In the genomic region with DNA sequence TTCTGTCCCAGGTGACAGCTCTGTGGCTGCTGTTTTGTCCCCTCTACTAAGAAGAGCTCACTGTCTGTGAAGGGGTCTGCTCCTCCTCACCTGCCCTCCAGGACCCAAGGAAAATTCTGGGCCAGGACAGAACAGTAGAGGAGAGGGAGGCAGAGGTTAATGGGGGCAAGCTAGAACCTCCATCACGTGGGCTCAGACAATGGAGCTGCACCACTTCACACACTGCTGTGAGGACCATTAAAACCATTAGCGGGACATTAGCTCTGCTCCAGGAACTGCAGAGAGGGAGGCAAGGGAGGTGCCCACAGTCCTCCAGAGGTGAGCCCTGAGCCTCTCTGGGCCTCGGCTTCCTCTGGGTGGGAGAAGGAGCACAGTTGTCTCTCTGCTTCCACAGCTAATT, we compare ENCODE assay signal across 16 cellular contexts.
DNase-seq lines count a peak whose midpoint lies in the region; ATAC-seq, FAIRE-seq and TF ChIP-seq lines count a peak whose summit lies in the region.
"Had no signal": no experiment of that assay in that cellular context is flagged by ENCODE, and none has a peak within 500 bp of the region (broad histone marks: within the 10 kb centered on the region; RNA-seq: fewer than 3 reads in every experiment).

No MANE protein-coding gene starts in this region.

- H2BK15ac ChIP-seq in IMR-90 (ENCODE audit: low read depth, low read length): no peak overlapping the region

- no peak overlapping the region for H4K91ac ChIP-seq in IMR-90 (ENCODE audit: insufficient read depth, low read depth, low read length)

- no peak overlapping the region for H3K27ac ChIP-seq in IMR-90 (ENCODE audit: insufficient read depth, low read length)
- H3K27ac ChIP-seq: SJSA1, thoracic aorta had no signal

- no peak for TF ChIP-seq POLR2A in IMR-90 (IDR thresholded peaks at IDR 0.05; ENCODE audit: low read depth, low read length)

- H3K36me3 Mint-ChIP-seq in activated CD8-positive, alpha-beta T cell treated with anti-CD3 and anti-CD28 coated beads for 36 hours (ENCODE audit: low read depth): peaks cover 34% of the 10 kb centered on the region
- no peaks in the 10 kb centered on the region for H3K36me3 Mint-ChIP-seq in naive B cell

- H3K4me3 Mint-ChIP-seq in activated CD8-positive, alpha-beta T cell treated with anti-CD3 and anti-CD28 coated beads for 36 hours: no peak overlapping the region
- H3K4me3 Mint-ChIP-seq in naive B cell: no peak overlapping the region
- H3K4me3 Mint-ChIP-seq: activated naive CD4-positive, alpha-beta T cell treated with anti-CD3 and anti-CD28 coated beads for 36 hours; brain had no signal

- no peaks in the 10 kb centered on the region for H3K36me3 ChIP-seq in IMR-90 (ENCODE audit: control insufficient read depth, insufficient read depth, low read length)
- H3K36me3 ChIP-seq: SJSA1, thoracic aorta had no signal

- no peak overlapping the region for H2BK20ac ChIP-seq in IMR-90 (ENCODE audit: low read depth, low read length)

- no peak overlapping the region for H3K56ac ChIP-seq in IMR-90 (ENCODE audit: extremely low read depth, insufficient read depth, low read length)

- no peak overlapping the region for H2AK5ac ChIP-seq in IMR-90 (ENCODE audit: low read depth, low read length)

- H2AK9ac ChIP-seq in IMR-90 (replicated peaks; ENCODE audit: low read depth, low read length, poor library complexity): no peak overlapping the region

- no peak overlapping the region for H3K4ac ChIP-seq in IMR-90 (ENCODE audit: low read depth, low read length)

- CTCF ChIA-PET in IMR-90 (lab: Yijun Ruan, JAX): no interaction called here
- CTCF ChIA-PET in activated CD8-positive, alpha-beta T cell treated with anti-CD3 and anti-CD28 coated beads for 36 hours (lab: Charles Lee): interaction anchor here (1.5 to 2.9 kb wide), 2 partner anchors 10 to 21 kb away, joined by 3 to 14 read pairs; no protein-coding TSS in a partner anchor

- no peak overlapping the region for H2BK5ac ChIP-seq in IMR-90 (ENCODE audit: low read depth, low read length, poor library complexity, severe bottlenecking)

- H3K4me2 ChIP-seq in IMR-90 (ENCODE audit: low read depth, low read length): no peak overlapping the region

- TF ChIP-seq CTCF in IMR-90 (conservative IDR thresholded peaks at IDR 0.05; ENCODE audit: low read depth, low read length) (no peak), D721Med (IDR thresholded peaks at IDR 0.05; ENCODE audit: insufficient read depth, missing control alignments) (no peak)
- TF ChIP-seq CTCF in activated CD8-positive, alpha-beta T cell treated with anti-CD3 and anti-CD28 coated beads for 36 hours (IDR thresholded peaks at IDR 0.05): no peak

- no peak overlapping the region for H4K5ac ChIP-seq in IMR-90 (ENCODE audit: low read depth, low read length)

- H3K27ac Mint-ChIP-seq in activated CD8-positive, alpha-beta T cell treated with anti-CD3 and anti-CD28 coated beads for 36 hours: peak overlapping the region; percentile 60
- H3K27ac Mint-ChIP-seq in naive B cell: peak overlapping the region in 4 of 6 donors; percentile 31 to 75 (median 56)
- H3K27ac Mint-ChIP-seq: activated naive CD4-positive, alpha-beta T cell treated with anti-CD3 and anti-CD28 coated beads for 36 hours had no signal

- H3K9me3 Mint-ChIP-seq in activated CD8-positive, alpha-beta T cell treated with anti-CD3 and anti-CD28 coated beads for 36 hours: peaks cover 2% of the 10 kb centered on the region
- no peaks in the 10 kb centered on the region for H3K9me3 Mint-ChIP-seq in naive B cell
- H3K9me3 Mint-ChIP-seq: activated naive CD4-positive, alpha-beta T cell treated with anti-CD3 and anti-CD28 coated beads for 36 hours had no signal

- no peak overlapping the region for H2BK120ac ChIP-seq in IMR-90 (ENCODE audit: low read depth, low read length)

- no peak overlapping the region for H4K8ac ChIP-seq in IMR-90 (ENCODE audit: low read depth in 2 of 2, low read length in 2 of 2)

- H3K9ac ChIP-seq in IMR-90 (ENCODE audit: low read depth, low read length): no peak overlapping the region

- no peaks in the 10 kb centered on the region for H3K9me3 ChIP-seq in IMR-90 (ENCODE audit: control insufficient read depth, insufficient read depth, low read length)
- H3K9me3 ChIP-seq: SJSA1, thoracic aorta had no signal

- H3K79me1 ChIP-seq in IMR-90 (ENCODE audit: low read depth in 1 of 2, low read length in 2 of 2): no peaks in the 10 kb centered on the region

- H3K27me3 Mint-ChIP-seq in activated CD8-positive, alpha-beta T cell treated with anti-CD3 and anti-CD28 coated beads for 36 hours: no peaks in the 10 kb centered on the region
- no peaks in the 10 kb centered on the region for H3K27me3 Mint-ChIP-seq in naive B cell
- H3K27me3 Mint-ChIP-seq: brain had no signal

- H3K4me1 ChIP-seq in IMR-90 (ENCODE audit: control insufficient read depth, insufficient read depth, low read length): peaks cover 4% of the 10 kb centered on the region; the same call in 1 of the 2 replicates

- no peak overlapping the region for H3K18ac ChIP-seq in IMR-90 (ENCODE audit: low read depth, low read length)

- dilution Hi-C loops in IMR-90 (cut with HindIII; ENCODE audit: low sequenced_read_pairs, unreplicated experiment): no loop called here

- in situ Hi-C loops in IMR-90 (cut with MboI; ENCODE audit: low sequenced_read_pairs): no loop called here

- POLR2A ChIA-PET in IMR-90 (lab: Charles Lee; ENCODE audit: unreplicated experiment): no interaction called here
- POLR2A ChIA-PET in activated CD8-positive, alpha-beta T cell treated with anti-CD3 and anti-CD28 coated beads for 36 hours (lab: Charles Lee): interaction anchor here (1.1 to 4.2 kb wide), 3 partner anchors 9 to 80 kb away, joined by 3 to 21 read pairs (median 5); no protein-coding TSS in a partner anchor

- peaks cover 71% of the 10 kb centered on the region for H3K4me1 Mint-ChIP-seq in activated CD8-positive, alpha-beta T cell treated with anti-CD3 and anti-CD28 coated beads for 36 hours (ENCODE audit: low read depth)
- H3K4me1 Mint-ChIP-seq in naive B cell: peaks cover 30 to 45% (median 33%) of the 10 kb centered on the region in 3 donors

- H3K23ac ChIP-seq in IMR-90 (ENCODE audit: low read depth, low read length): no peak overlapping the region

- TF ChIP-seq RAD21 in IMR-90 (IDR thresholded peaks at IDR 0.05; ENCODE audit: low read length): no peak

- BruUV-seq in IMR-90 (replicated peaks; lab: Mats Ljungman, UMichigan): no TSS peak

- H2AFZ ChIP-seq in IMR-90 (replicated peaks; ENCODE audit: low read length, poor library complexity): peak overlapping the region; percentile 62

- H3K27me3 ChIP-seq in IMR-90 (ENCODE audit: control insufficient read depth, insufficient read depth, low read length): no peaks in the 10 kb centered on the region
- H3K27me3 ChIP-seq: SJSA1 had no signal

- ATAC-seq in IMR-90 (ENCODE audit: low read depth) (no peak), naive B cell (ENCODE audit: low read depth in 2 of 2) (no peak), HG03139 (IDR thresholded peaks at IDR 0.05; ENCODE audit: unreplicated experiment) (no peak)
- no peak for ATAC-seq in activated CD8-positive, alpha-beta T cell treated with anti-CD3 and anti-CD28 coated beads for 36 hours

- peaks cover 6% of the 10 kb centered on the region; the same call in 1 of the 2 replicates for H3K9me1 ChIP-seq in IMR-90 (ENCODE audit: insufficient read depth, low read length)

- no peak for FAIRE-seq in D721Med (lab: Jason Lieb, UNC)
- FAIRE-seq: TTC549 had no signal

- intact Hi-C loops in IMR-90 (cut with micrococcal nuclease): loop anchor here (10.0 kb wide), 1 partner anchor 258 kb away; a partner anchor contains a TSS
- intact Hi-C loops in activated CD8-positive, alpha-beta T cell treated with anti-CD3 and anti-CD28 coated beads for 36 hours (cut with micrococcal nuclease): no loop called here

- H3K4me3 ChIP-seq in IMR-90 (ENCODE audit: insufficient read depth, low read depth, low read length): no peak overlapping the region
- H3K4me3 ChIP-seq: SJSA1, thoracic aorta had no signal

- DNase-seq in NCI-H1417 (lab: John Stamatoyannopoulos, UW) (peak; percentile 25 to 82 (median 73)), NCI-H1417 treated with DMSO at 0.1 percent for 48 hours (lab: John Stamatoyannopoulos, UW) (no peak), IMR-90 (no peak), naive B cell (no peak), D721Med (ENCODE audit: insufficient read length, low spot score) (no peak), cortex of kidney (lab: John Stamatoyannopoulos, UW) (no peak)
- no peak for DNase-seq in activated CD8-positive, alpha-beta T cell treated with anti-CD3 and anti-CD28 coated beads for 36 hours
- DNase-seq: activated naive CD4-positive, alpha-beta T cell treated with anti-CD3 and anti-CD28 coated beads for 36 hours; GDM1; NCI-H2171; stimulated activated CD4-positive, alpha-beta T cell treated with anti-CD3 and anti-CD28 coated beads, Interleukin-15, amount 100 ng/mL, for 24 hours had no signal

- H3K14ac ChIP-seq in IMR-90 (replicated peaks; ENCODE audit: low read depth, low read length): no peak overlapping the region; the same call in 1 of the 2 replicates

- no CpG with 5 or more reads among the region's 3 CpGs for WGBS in IMR-90 (ENCODE audit: extremely low coverage in 2 of 2, insufficient read length in 1 of 2), 2 experiments

- no peaks in the 10 kb centered on the region for H4K20me1 ChIP-seq in IMR-90 (ENCODE audit: insufficient read depth, low read length)

TF ChIP-seq in IMR-90, 13 proteins besides CTCF, POLR2A, EP300 and RAD21 (continues in another document):
- TF ChIP-seq MAZ (IDR thresholded peaks at IDR 0.05; ENCODE audit: borderline replicate concordance, low read depth, low read length) (no peak), RFX5 (IDR thresholded peaks at IDR 0.05; ENCODE audit: low read depth, low read length) (no peak), CHD1 (IDR thresholded peaks at IDR 0.05; ENCODE audit: low read depth, low read length) (no peak), SMC3 (IDR thresholded peaks at IDR 0.05; ENCODE audit: low read depth, low read length) (no peak), RCOR1 (IDR thresholded peaks at IDR 0.05; ENCODE audit: insufficient replicate concordance, low read length) (no peak), MAFK (IDR thresholded peaks at IDR 0.05; ENCODE audit: low read depth, low read length) (no peak), BHLHE40 (IDR thresholded peaks at IDR 0.05; ENCODE audit: low read depth, low read length) (no peak), MXI1 (IDR thresholded peaks at IDR 0.05; ENCODE audit: borderline replicate concordance, low read depth, low read length) (no peak), CEBPB (IDR thresholded peaks at IDR 0.05; ENCODE audit: low read depth, low read length) (no peak), FOS (IDR thresholded peaks at IDR 0.05; ENCODE audit: low read depth, low read length) (no peak), NFE2L2 (IDR thresholded peaks at IDR 0.05; ENCODE audit: low read depth, low read length) (no peak)
- TF ChIP-seq, protein P1, sequence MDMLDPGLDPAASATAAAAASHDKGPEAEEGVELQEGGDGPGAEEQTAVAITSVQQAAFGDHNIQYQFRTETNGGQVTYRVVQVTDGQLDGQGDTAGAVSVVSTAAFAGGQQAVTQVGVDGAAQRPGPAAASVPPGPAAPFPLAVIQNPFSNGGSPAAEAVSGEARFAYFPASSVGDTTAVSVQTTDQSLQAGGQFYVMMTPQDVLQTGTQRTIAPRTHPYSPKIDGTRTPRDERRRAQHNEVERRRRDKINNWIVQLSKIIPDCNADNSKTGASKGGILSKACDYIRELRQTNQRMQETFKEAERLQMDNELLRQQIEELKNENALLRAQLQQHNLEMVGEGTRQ (IDR thresholded peaks at IDR 0.05; ENCODE audit: low read depth, low read length): no peak

Comparison
In these comparisons a context has a peak if more than half of its experiments do, and no peak if none do; other contexts are left out.
1. DNase-seq: peak in NCI-H1417 (3 of 3); none in NCI-H1417 treated with DMSO at 0.1 percent for 48 hours (single experiment), IMR-90 (single experiment), activated CD8-positive, alpha-beta T cell treated with anti-CD3 and anti-CD28 coated beads for 36 hours (single experiment), naive B cell (single experiment), D721Med (single experiment) and cortex of kidney (single experiment).